24 cellular contexts compared by ENCODE assay signal in the genomic region with DNA sequence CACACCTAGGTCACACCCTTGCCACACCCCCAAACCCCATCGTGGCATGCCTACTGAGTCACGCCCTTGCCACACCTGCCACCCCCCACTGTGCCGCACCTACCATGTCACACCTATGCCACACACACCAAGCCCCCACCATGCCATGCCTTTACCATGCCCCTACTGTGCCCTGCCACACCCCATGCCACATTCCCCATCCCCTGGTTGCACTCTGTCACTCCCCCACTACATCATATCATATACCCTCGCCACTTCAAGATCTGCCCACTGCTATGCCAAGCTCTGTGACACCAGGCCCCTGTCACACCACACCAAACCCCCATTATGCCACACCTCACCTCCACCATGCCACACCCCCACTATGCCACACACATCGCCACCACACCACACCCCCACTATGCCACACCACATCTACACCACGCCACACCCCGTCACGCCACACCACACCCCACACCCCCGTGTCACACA.
DNase-seq lines count a peak whose midpoint lies in the region; ATAC-seq, FAIRE-seq and TF ChIP-seq lines count a peak whose summit lies in the region.
"Had no signal": no experiment of that assay in that cellular context is flagged by ENCODE, and none has a peak within 500 bp of the region (broad histone marks: within the 10 kb centered on the region; RNA-seq: fewer than 3 reads in every experiment).

No MANE protein-coding gene starts in this region.

- no peak for ATAC-seq in right cardiac atrium
- ATAC-seq in HG02759 (IDR thresholded peaks at IDR 0.05; ENCODE audit: unreplicated experiment) = no peak
- ATAC-seq: A549 had no signal

- WGBS in H1 (ENCODE audit: extremely low coverage in 1 of 2, insufficient coverage in 1 of 2, insufficient read length in 1 of 2, insufficient replicate concordance in 2 of 2, low coverage in 1 of 2, low lambda C conversion rate in 2 of 2, missing lambda C conversion rate in 1 of 2), 2 experiments = 86% methylated on average over 4 of the region's 9 CpGs; no CpG with 5 or more reads in 1 of the 2 experiments
- WGBS in trophoblast cell (ENCODE audit: extremely low coverage, insufficient coverage, insufficient read length) = 100% methylated on average over 3 of the region's 9 CpGs
- WGBS in right cardiac atrium = 91% methylated on average over 9 of the region's 9 CpGs

- TF ChIP-seq RAD21 in H1 (IDR thresholded peaks at IDR 0.05 in 1 of 2, conservative IDR thresholded peaks at IDR 0.05 in 1 of 2; ENCODE audit: low read depth in 2 of 2, low read length in 2 of 2) = no peak

- no peak for TF ChIP-seq POLR2A in H1 (IDR thresholded peaks at IDR 0.05; ENCODE audit: control extremely low read depth in 1 of 2, low read depth in 2 of 2, low read length in 2 of 2)

- POLR2A ChIA-PET in HEK293 (lab: Yijun Ruan, JAX) (interaction anchor here (0.7 kb wide), 1 partner anchor 32 kb away, joined by 3 read pairs; no protein-coding TSS in a partner anchor), H1 (lab: Charles Lee; ENCODE audit: partially characterized antibody) (no interaction called here)

- peaks cover 0 to 2% of the 10 kb centered on the region in 2 experiments for H4K20me1 ChIP-seq in H1 (replicated peaks in 1 of 2; ENCODE audit: control insufficient read depth in 1 of 2, insufficient read depth in 2 of 2, low read length in 2 of 2)

- no peak overlapping the region for H3K18ac ChIP-seq in H1 (ENCODE audit: extremely low read depth, low read length)
- H3K18ac ChIP-seq in trophoblast cell (ENCODE audit: low read length) = no peak overlapping the region

- no peak overlapping the region for H2BK20ac ChIP-seq in H1 (ENCODE audit: low read length)

- H3K79me1 ChIP-seq in H1 (ENCODE audit: low read depth, low read length) (no peaks in the 10 kb centered on the region), trophoblast cell (ENCODE audit: low read length) (no peaks in the 10 kb centered on the region)

- H3K9ac ChIP-seq in H1 (replicated peaks in 1 of 4; ENCODE audit: extremely low read depth in 1 of 4, low read depth in 3 of 4, low read length in 3 of 4) (no peak overlapping the region), kidney (ENCODE audit: low read length in 2 of 2) (no peak overlapping the region), trophoblast cell (ENCODE audit: low read length) (no peak overlapping the region)
- H3K9ac ChIP-seq: BLaER1 treated with 17β-estradiol and CSF1 and Interleukin-3, amounts not matched to agents 10 nM and 100 nM had no signal

- H3K4me3 ChIP-seq in HEK293 (ENCODE audit: low read depth, low read length) (no peak overlapping the region), H1 (ENCODE audit: extremely low read depth in 1 of 4, insufficient read depth in 2 of 4, low read depth in 3 of 4, low read length in 4 of 4) (no peak overlapping the region), kidney (ENCODE audit: low read length in 2 of 2) (no peak overlapping the region), trophoblast cell (ENCODE audit: low read depth, low read length) (peak overlapping the region; percentile 14), right cardiac atrium (ENCODE audit: low read length) (no peak overlapping the region)
- H3K4me3 ChIP-seq: A549; BLaER1 treated with 17β-estradiol and CSF1 and Interleukin-3, amounts not matched to agents 10 nM and 100 nM had no signal

- no peak for TF ChIP-seq CTCF in HEK293 (tag by site-specific recombination; IDR thresholded peaks at IDR 0.05)
- TF ChIP-seq CTCF in H1 (IDR thresholded peaks at IDR 0.05; ENCODE audit: control extremely low read depth in 1 of 3, insufficient read depth in 1 of 3, low read depth in 1 of 3, low read length in 3 of 3) = no peak
- TF ChIP-seq CTCF in kidney (IDR thresholded peaks at IDR 0.05; ENCODE audit: borderline replicate concordance, extremely low read depth, insufficient read depth) = no peak

- no peak for TF ChIP-seq EP300 in H1 (IDR thresholded peaks at IDR 0.05; ENCODE audit: borderline replicate concordance in 1 of 2, low read depth in 2 of 2, low read length in 2 of 2)

- H2AK5ac ChIP-seq in H1 (ENCODE audit: low read depth, low read length) (0 out of 2 replicates have a peak overlapping the region, but pooled peaks have one; percentile 20), trophoblast cell (ENCODE audit: low read length) (no peak overlapping the region)

- H2BK120ac ChIP-seq in H1 (replicated peaks; ENCODE audit: low read depth, low read length) (no peak overlapping the region), trophoblast cell (ENCODE audit: insufficient read depth, low read length, poor library complexity) (no peak overlapping the region)

- no peak overlapping the region for H2AFZ ChIP-seq in H1 (ENCODE audit: low read length)
- H2AFZ ChIP-seq in trophoblast cell (ENCODE audit: insufficient read depth, low read length, poor library complexity) = no peak overlapping the region

- CTCF ChIA-PET in HEK293 (lab: Yijun Ruan, JAX) (no interaction called here), H1 (lab: Charles Lee; ENCODE audit: partially characterized antibody) (interaction anchor here (0.7 kb wide), 1 partner anchor 41 kb away, joined by 4 read pairs; no protein-coding TSS in a partner anchor)

- no peak overlapping the region for H4K12ac ChIP-seq in trophoblast cell (ENCODE audit: low read depth, low read length)

- H3K23me2 ChIP-seq in H1 (ENCODE audit: low read depth, low read length) = peaks cover 2% of the 10 kb centered on the region; the same call in 1 of the 2 replicates

- H3K4ac ChIP-seq in H1 (replicated peaks; ENCODE audit: insufficient read length, low read depth, low read length) (no peak overlapping the region), trophoblast cell (ENCODE audit: low read depth, low read length) (no peak overlapping the region)

- no peak overlapping the region for H4K8ac ChIP-seq in H1 (ENCODE audit: extremely low read depth, insufficient read depth, low read length)
- H4K8ac ChIP-seq in trophoblast cell (ENCODE audit: low read depth, low read length) = no peak overlapping the region

- H3K56ac ChIP-seq in H1 (replicated peaks; ENCODE audit: insufficient read length, low read depth, low read length) = no peak overlapping the region

- H4K5ac ChIP-seq in H1 (ENCODE audit: insufficient read length, low read depth, low read length) = no peak overlapping the region

- no peak overlapping the region for H4K91ac ChIP-seq in H1 (replicated peaks; ENCODE audit: insufficient read length, low read length)
- no peak overlapping the region for H4K91ac ChIP-seq in trophoblast cell (ENCODE audit: low read depth, low read length)

- H3K36me3 ChIP-seq in HEK293 (ENCODE audit: control insufficient read depth in 2 of 2, insufficient read depth in 1 of 2, low read length in 2 of 2) (no peaks in the 10 kb centered on the region), H1 (ENCODE audit: control insufficient read depth in 2 of 4, insufficient read depth in 4 of 4, low read length in 3 of 4) (no peaks in the 10 kb centered on the region), kidney (ENCODE audit: control insufficient read depth in 1 of 2, insufficient read depth in 2 of 2, low read length in 2 of 2) (no peaks in the 10 kb centered on the region), trophoblast cell (ENCODE audit: control insufficient read depth in 1 of 2, insufficient read depth in 2 of 2, low read length in 2 of 2) (no peaks in the 10 kb centered on the region)
- H3K36me3 ChIP-seq: BE2C; BLaER1 treated with 17β-estradiol and CSF1 and Interleukin-3, amounts not matched to agents 10 nM and 100 nM had no signal

- H3K14ac ChIP-seq in H1 (ENCODE audit: insufficient read length) (no peak overlapping the region), trophoblast cell (ENCODE audit: low read length) (no peak overlapping the region)

- H3K23ac ChIP-seq in H1 (ENCODE audit: insufficient read length) (no peak overlapping the region), trophoblast cell (ENCODE audit: low read length) (no peak overlapping the region)

- H3K27me3 ChIP-seq in H1 (replicated peaks in 1 of 4; ENCODE audit: control insufficient read depth in 3 of 4, extremely low read depth in 1 of 4, insufficient read depth in 3 of 4, low read length in 3 of 4) (no peaks in the 10 kb centered on the region; a peak in 3 of 7 replicates), trophoblast cell (ENCODE audit: insufficient read depth, low read length) (no peaks in the 10 kb centered on the region), right cardiac atrium (ENCODE audit: control insufficient read depth, insufficient read depth) (no peaks in the 10 kb centered on the region)
- H3K27me3 ChIP-seq: BE2C had no signal

- FAIRE-seq in H1 (lab: Jason Lieb, UNC) (no peak), kidney (lab: Jason Lieb, UNC) (no peak)
- FAIRE-seq: A549, G401.6, GM12892 had no signal

- DNase-seq in H1 (ENCODE audit: low read depth in 1 of 2, low spot score in 2 of 2) (no peak), kidney (peak; percentile 60), trophoblast cell (no peak), right cardiac atrium (no peak), COLO668 (lab: John Stamatoyannopoulos, UW; ENCODE audit: unreplicated experiment) (no peak)
- no peak for DNase-seq in effector CD8-positive, alpha-beta T cell (lab: John Stamatoyannopoulos, UW)
- DNase-seq: 8988T; ACHN; AML-193; BE2C; Caco-2; CD4-positive, alpha-beta T cell; CD8-positive, alpha-beta memory T cell; DMS153; DND-41; GOT3; H7; HCEC 1CT had no signal

- H3K4me1 ChIP-seq in HEK293 (ENCODE audit: control insufficient read depth, insufficient read depth, low read length) (no peaks in the 10 kb centered on the region), H1 (replicated peaks in 1 of 4; ENCODE audit: control insufficient read depth in 3 of 4, insufficient read depth in 4 of 4, low read length in 3 of 4) (no peaks in the 10 kb centered on the region; a peak in 2 of 7 replicates), kidney (ENCODE audit: control insufficient read depth in 1 of 2, insufficient read depth in 1 of 2, low read depth in 1 of 2, low read length in 2 of 2) (peaks cover 0 to 4% of the 10 kb centered on the region in 2 donors), trophoblast cell (ENCODE audit: control insufficient read depth in 1 of 2, insufficient read depth in 2 of 2, low read length in 2 of 2) (no peaks in the 10 kb centered on the region), right cardiac atrium (ENCODE audit: control insufficient read depth, insufficient read depth, low read length) (peaks cover 2% of the 10 kb centered on the region)
- H3K4me1 ChIP-seq: A549, Caco-2 had no signal

- intact Hi-C loops in kidney (cut with DNase I) = no loop called here
- intact Hi-C loops in right cardiac atrium (cut with DNase I) = no loop called here

- no peak overlapping the region for H3K4me2 ChIP-seq in H1 (ENCODE audit: insufficient read depth in 1 of 2, low read depth in 2 of 2, low read length in 2 of 2)
- no peak overlapping the region for H3K4me2 ChIP-seq in trophoblast cell (ENCODE audit: low read length)
- H3K4me2 ChIP-seq: A549; BLaER1 treated with 17β-estradiol and CSF1 and Interleukin-3, amounts not matched to agents 10 nM and 100 nM had no signal

- H2BK15ac ChIP-seq in H1 (ENCODE audit: low read length) = no peak overlapping the region

- H2BK5ac ChIP-seq in H1 (ENCODE audit: low read depth, low read length) (no peak overlapping the region), trophoblast cell (ENCODE audit: low read depth, low read length, poor library complexity) (no peak overlapping the region)

- no peaks in the 10 kb centered on the region for H3K79me2 ChIP-seq in H1 (ENCODE audit: control insufficient read depth in 1 of 2, insufficient read depth in 2 of 2, low read length in 2 of 2)
- no peaks in the 10 kb centered on the region for H3K79me2 ChIP-seq in trophoblast cell (ENCODE audit: control insufficient read depth, insufficient read depth, low read length, poor library complexity)

- 0 out of 2 replicates have a peak overlapping the region, but pooled peaks have one; percentile 9 for H2BK12ac ChIP-seq in H1 (ENCODE audit: low read depth, low read length)
- H2BK12ac ChIP-seq in trophoblast cell (ENCODE audit: low read length) = no peak overlapping the region

- H3K9me3 ChIP-seq in HEK293 (ENCODE audit: control insufficient read depth, insufficient read depth, low read depth, low read length) (no peaks in the 10 kb centered on the region), H1 (ENCODE audit: insufficient read depth in 2 of 2, low read depth in 1 of 2, low read length in 1 of 2) (no peaks in the 10 kb centered on the region), kidney (ENCODE audit: control insufficient read depth in 1 of 2, low read length in 2 of 2) (no peaks in the 10 kb centered on the region), trophoblast cell (ENCODE audit: insufficient read depth, low read depth, low read length) (peaks cover 4% of the 10 kb centered on the region), right cardiac atrium (ENCODE audit: control insufficient read depth, low read length) (no peaks in the 10 kb centered on the region)
- H3K9me3 ChIP-seq: A549; BE2C; BLaER1 treated with 17β-estradiol and CSF1 and Interleukin-3, amounts not matched to agents 10 nM and 100 nM; Caco-2 had no signal

- no peak overlapping the region for H3K27ac ChIP-seq in HEK293 (ENCODE audit: extremely low read depth, low read depth, low read length)
- H3K27ac ChIP-seq in H1 (ENCODE audit: low read depth, low read length) = no peak overlapping the region
- no peak overlapping the region for H3K27ac ChIP-seq in kidney (ENCODE audit: low read depth in 2 of 2, low read length in 2 of 2)
- no peak overlapping the region for H3K27ac ChIP-seq in trophoblast cell (ENCODE audit: low read depth, low read length)
- no peak overlapping the region for H3K27ac ChIP-seq in right cardiac atrium (ENCODE audit: low read length)
- H3K27ac ChIP-seq: A549; BLaER1 treated with 17β-estradiol and CSF1 and Interleukin-3, amounts not matched to agents 10 nM and 100 nM had no signal
